Comparison of ENCODE assay signal across 1 cellular context in the genomic region with DNA sequence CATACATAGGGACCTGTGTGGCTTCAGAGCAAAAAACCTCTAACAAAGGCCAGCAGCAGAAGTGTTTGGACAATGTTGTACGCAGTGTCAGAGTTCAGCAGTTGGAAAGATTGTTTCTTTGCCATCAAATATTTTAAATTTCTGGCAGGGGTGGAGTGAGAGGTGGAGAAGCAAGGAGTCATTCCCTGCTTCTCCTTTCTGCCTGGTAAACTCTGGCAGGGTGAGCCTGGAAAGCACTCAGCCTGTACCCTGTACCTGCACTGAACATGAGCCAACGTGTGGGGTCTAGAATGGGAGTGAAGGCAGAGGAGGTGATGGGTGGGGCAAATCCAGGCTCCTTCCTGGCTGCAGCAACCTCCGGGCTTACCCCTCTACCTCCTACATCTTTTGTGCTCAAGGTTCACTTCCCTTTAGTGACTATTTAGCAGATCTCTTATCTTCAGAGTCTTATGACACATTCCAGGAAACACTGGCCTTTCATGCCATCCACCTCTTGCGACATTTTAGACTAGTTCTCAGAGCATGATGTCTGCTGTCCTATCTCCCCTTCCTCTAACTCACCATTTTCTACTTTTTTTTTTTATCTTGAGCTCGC.
A peak's percentile ranks its signal among the peaks of the same experiment; 100 is the strongest.
TF ChIP-seq lines count a peak whose summit lies in the region.

No MANE protein-coding gene starts in this region.

TF ChIP-seq in HepG2, 621 proteins besides CTCF, POLR2A, EP300 and RAD21 (continued from another document and continues in another):
- TF ChIP-seq ZBED4 (CRISPR knock-in tag; IDR thresholded peaks at IDR 0.05; ENCODE audit: borderline replicate concordance) (0 out of 2 replicates have a peak, but pooled peaks have one; percentile 26), TBX2 (CRISPR knock-in tag; IDR thresholded peaks at IDR 0.05; ENCODE audit: borderline replicate concordance) (peak; percentile 93), ZNF430 (CRISPR knock-in tag; IDR thresholded peaks at IDR 0.05) (no peak), HNF4A (CRISPR knock-in tag; IDR thresholded peaks at IDR 0.05) (peak; percentile 90), ZNF550 (CRISPR knock-in tag; IDR thresholded peaks at IDR 0.05; ENCODE audit: borderline replicate concordance) (no peak), MED13 (CRISPR knock-in tag; IDR thresholded peaks at IDR 0.05) (peak; percentile 98), ZBTB34 (CRISPR knock-in tag; IDR thresholded peaks at IDR 0.05) (peak; percentile 78; the same call in 1 of the 2 replicates), ZSCAN25 (CRISPR knock-in tag; IDR thresholded peaks at IDR 0.05) (peak; percentile 97), ZBTB7B (CRISPR knock-in tag; IDR thresholded peaks at IDR 0.05) (peak; percentile 31), HNF4G (IDR thresholded peaks at IDR 0.05; ENCODE audit: borderline replicate concordance, low read depth, low read length) (peak; percentile 85), HNF4G (CRISPR knock-in tag; IDR thresholded peaks at IDR 0.05; ENCODE audit: borderline replicate concordance, low read depth) (peak; percentile 66; the same call in 1 of the 2 replicates), HOMEZ (CRISPR knock-in tag; IDR thresholded peaks at IDR 0.05; ENCODE audit: low read depth) (peak; percentile 57; the same call in 1 of the 2 replicates), ZNF674 (CRISPR knock-in tag; IDR thresholded peaks at IDR 0.05; ENCODE audit: low read depth) (no peak), YY1 (IDR thresholded peaks at IDR 0.05; ENCODE audit: insufficient read depth, insufficient replicate concordance, low read depth, low read length) (peak; percentile 47), BORCS8-MEF2B (CRISPR knock-in tag; IDR thresholded peaks at IDR 0.05) (no peak), MEF2D (CRISPR knock-in tag; IDR thresholded peaks at IDR 0.05) (peak; percentile 77), ATF3 (CRISPR knock-in tag; IDR thresholded peaks at IDR 0.05) (peak; percentile 68; the same call in 1 of the 2 replicates), ZNF180 (CRISPR knock-in tag; IDR thresholded peaks at IDR 0.05; ENCODE audit: borderline replicate concordance, low read depth) (no peak), KDM2A (CRISPR knock-in tag; IDR thresholded peaks at IDR 0.05; ENCODE audit: borderline replicate concordance, low read depth) (0 out of 2 replicates have a peak, but pooled peaks have one; percentile 20), ZNF205 (CRISPR knock-in tag; IDR thresholded peaks at IDR 0.05) (peak; percentile 77), SIX1 (CRISPR knock-in tag; IDR thresholded peaks at IDR 0.05; ENCODE audit: borderline replicate concordance) (peak; percentile 72; the same call in 1 of the 2 replicates), THAP11 (CRISPR knock-in tag; IDR thresholded peaks at IDR 0.05) (peak; percentile 68), ZGPAT (CRISPR knock-in tag; IDR thresholded peaks at IDR 0.05) (peak; percentile 87), DPF2 (CRISPR knock-in tag; IDR thresholded peaks at IDR 0.05; ENCODE audit: borderline replicate concordance, low read depth) (peak; percentile 84; the same call in 1 of the 2 replicates), MLX (CRISPR knock-in tag; IDR thresholded peaks at IDR 0.05) (peak; percentile 89; the same call in 1 of the 2 replicates), FOXK2 (IDR thresholded peaks at IDR 0.05) (no peak), RCOR2 (CRISPR knock-in tag; IDR thresholded peaks at IDR 0.05) (no peak; the same call in none of the 2 replicates), ZNF3 (CRISPR knock-in tag; IDR thresholded peaks at IDR 0.05) (no peak), ZFP82 (CRISPR knock-in tag; IDR thresholded peaks at IDR 0.05; ENCODE audit: borderline replicate concordance) (0 out of 2 replicates have a peak, but pooled peaks have one; percentile 68), ELF3 (CRISPR knock-in tag; IDR thresholded peaks at IDR 0.05) (peak; percentile 95), ZNF644 (CRISPR knock-in tag; IDR thresholded peaks at IDR 0.05; ENCODE audit: low read depth) (peak; percentile 80), SMAD3 (CRISPR knock-in tag; IDR thresholded peaks at IDR 0.05) (peak; percentile 52; the same call in 1 of the 2 replicates), SOX13 (IDR thresholded peaks at IDR 0.05) (peak; percentile 84), SOX13 (CRISPR knock-in tag; conservative IDR thresholded peaks at IDR 0.05 in 1 of 2, IDR thresholded peaks at IDR 0.05 in 1 of 2) (peak in 1 of 2 experiments; percentile 89; a peak in 2 of 4 replicates), ZBTB20 (CRISPR knock-in tag; IDR thresholded peaks at IDR 0.05; ENCODE audit: borderline replicate concordance, low read depth) (peak; percentile 81; the same call in 1 of the 2 replicates), ZKSCAN8 (CRISPR knock-in tag; IDR thresholded peaks at IDR 0.05; ENCODE audit: borderline replicate concordance) (peak; percentile 69; the same call in 1 of the 2 replicates), POLR2G (IDR thresholded peaks at IDR 0.05; ENCODE audit: low read depth, low read length) (peak; percentile 70)
- TF ChIP-seq, protein P1, sequence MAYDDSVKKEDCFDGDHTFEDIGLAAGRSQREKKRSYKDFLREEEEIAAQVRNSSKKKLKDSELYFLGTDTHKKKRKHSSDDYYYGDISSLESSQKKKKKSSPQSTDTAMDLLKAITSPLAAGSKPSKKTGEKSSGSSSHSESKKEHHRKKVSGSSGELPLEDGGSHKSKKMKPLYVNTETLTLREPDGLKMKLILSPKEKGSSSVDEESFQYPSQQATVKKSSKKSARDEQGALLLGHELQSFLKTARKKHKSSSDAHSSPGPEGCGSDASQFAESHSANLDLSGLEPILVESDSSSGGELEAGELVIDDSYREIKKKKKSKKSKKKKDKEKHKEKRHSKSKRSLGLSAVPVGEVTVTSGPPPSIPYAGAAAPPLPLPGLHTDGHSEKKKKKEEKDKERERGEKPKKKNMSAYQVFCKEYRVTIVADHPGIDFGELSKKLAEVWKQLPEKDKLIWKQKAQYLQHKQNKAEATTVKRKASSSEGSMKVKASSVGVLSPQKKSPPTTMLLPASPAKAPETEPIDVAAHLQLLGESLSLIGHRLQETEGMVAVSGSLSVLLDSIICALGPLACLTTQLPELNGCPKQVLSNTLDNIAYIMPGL (CRISPR knock-in tag; IDR thresholded peaks at IDR 0.05; ENCODE audit: borderline replicate concordance in 1 of 2, low read depth in 1 of 2): peak in 1 of 2 experiments; percentile 39; a peak in 1 of 4 replicates
- TF ChIP-seq, protein P2, sequence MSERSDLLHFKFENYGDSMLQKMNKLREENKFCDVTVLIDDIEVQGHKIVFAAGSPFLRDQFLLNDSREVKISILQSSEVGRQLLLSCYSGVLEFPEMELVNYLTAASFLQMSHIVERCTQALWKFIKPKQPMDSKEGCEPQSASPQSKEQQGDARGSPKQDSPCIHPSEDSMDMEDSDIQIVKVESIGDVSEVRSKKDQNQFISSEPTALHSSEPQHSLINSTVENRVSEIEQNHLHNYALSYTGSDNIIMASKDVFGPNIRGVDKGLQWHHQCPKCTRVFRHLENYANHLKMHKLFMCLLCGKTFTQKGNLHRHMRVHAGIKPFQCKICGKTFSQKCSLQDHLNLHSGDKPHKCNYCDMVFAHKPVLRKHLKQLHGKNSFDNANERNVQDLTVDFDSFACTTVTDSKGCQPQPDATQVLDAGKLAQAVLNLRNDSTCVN (CRISPR knock-in tag; IDR thresholded peaks at IDR 0.05; ENCODE audit: borderline replicate concordance): peak; percentile 80; the same call in 1 of the 2 replicates
- TF ChIP-seq, protein P3, sequence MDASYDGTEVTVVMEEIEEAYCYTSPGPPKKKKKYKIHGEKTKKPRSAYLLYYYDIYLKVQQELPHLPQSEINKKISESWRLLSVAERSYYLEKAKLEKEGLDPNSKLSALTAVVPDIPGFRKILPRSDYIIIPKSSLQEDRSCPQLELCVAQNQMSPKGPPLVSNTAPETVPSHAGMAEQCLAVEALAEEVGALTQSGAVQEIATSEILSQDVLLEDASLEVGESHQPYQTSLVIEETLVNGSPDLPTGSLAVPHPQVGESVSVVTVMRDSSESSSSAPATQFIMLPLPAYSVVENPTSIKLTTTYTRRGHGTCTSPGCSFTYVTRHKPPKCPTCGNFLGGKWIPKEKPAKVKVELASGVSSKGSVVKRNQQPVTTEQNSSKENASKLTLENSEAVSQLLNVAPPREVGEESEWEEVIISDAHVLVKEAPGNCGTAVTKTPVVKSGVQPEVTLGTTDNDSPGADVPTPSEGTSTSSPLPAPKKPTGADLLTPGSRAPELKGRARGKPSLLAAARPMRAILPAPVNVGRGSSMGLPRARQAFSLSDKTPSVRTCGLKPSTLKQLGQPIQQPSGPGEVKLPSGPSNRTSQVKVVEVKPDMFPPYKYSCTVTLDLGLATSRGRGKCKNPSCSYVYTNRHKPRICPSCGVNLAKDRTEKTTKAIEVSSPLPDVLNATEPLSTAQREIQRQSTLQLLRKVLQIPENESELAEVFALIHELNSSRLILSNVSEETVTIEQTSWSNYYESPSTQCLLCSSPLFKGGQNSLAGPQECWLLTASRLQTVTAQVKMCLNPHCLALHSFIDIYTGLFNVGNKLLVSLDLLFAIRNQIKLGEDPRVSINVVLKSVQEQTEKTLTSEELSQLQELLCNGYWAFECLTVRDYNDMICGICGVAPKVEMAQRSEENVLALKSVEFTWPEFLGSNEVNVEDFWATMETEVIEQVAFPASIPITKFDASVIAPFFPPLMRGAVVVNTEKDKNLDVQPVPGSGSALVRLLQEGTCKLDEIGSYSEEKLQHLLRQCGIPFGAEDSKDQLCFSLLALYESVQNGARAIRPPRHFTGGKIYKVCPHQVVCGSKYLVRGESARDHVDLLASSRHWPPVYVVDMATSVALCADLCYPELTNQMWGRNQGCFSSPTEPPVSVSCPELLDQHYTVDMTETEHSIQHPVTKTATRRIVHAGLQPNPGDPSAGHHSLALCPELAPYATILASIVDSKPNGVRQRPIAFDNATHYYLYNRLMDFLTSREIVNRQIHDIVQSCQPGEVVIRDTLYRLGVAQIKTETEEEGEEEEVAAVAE (CRISPR knock-in tag; IDR thresholded peaks at IDR 0.05; ENCODE audit: borderline replicate concordance): 0 out of 2 replicates have a peak, but pooled peaks have one; percentile 39
